8 cellular contexts compared by ENCODE assay signal in the genomic region with DNA sequence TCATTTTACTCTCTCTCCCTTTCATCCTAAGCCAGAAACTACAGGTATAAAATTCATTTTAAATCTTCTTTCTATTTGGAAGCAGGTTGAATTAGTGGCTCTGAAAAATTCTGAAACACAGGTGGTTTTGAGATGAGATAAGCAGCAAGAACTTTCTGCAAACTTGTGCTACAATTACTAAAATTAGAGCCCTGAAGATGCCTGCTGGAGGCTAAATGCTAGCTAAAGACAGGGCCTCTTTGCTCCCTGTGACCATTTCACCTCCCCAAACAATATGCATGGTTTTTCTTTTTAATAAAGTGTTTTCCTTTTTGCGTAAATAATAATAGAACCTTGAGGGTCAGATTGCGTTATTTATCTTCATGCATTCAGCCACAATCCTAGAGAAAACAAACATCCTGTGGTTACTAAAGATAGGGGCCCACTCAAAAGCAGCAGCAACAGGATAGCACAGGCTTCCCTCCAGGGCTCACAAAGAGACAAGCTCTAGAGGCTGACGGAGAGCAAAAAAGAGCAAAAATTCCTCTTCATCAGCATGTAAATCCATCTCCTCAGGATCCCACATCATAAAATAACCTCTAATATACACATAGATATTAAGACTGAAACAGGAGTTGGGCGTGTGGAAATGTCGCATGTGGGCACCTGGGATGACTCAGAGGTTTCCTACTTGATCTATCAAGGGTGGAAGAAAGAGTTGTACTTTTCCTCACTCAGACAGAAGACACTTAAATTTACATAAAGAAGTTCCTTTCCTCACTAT. TPM values are rescaled to one million over a fixed set of nuclear protein-coding genes. Genes with fewer than 3 reads are reported as not detected.
DNase-seq lines count a peak whose midpoint lies in the region; ATAC-seq and TF ChIP-seq lines count a peak whose summit lies in the region.
"Had no signal": no experiment of that assay in that cellular context is flagged by ENCODE, and none has a peak within 500 bp of the region (broad histone marks: within the 10 kb centered on the region; RNA-seq: fewer than 3 reads in every experiment).

No MANE protein-coding gene starts in this region.

- no peak overlapping the region for H3K4me3 ChIP-seq in fibroblast of villous mesenchyme (ENCODE audit: low read depth, low read length)
- H3K4me3 ChIP-seq: lung had no signal

- POLR2A ChIA-PET in RWPE1 (lab: Yijun Ruan, JAX; ENCODE audit: low non-redundant PET), result no interaction called here

- H2BK5ac ChIP-seq in H9 (ENCODE audit: insufficient read length, low read length), result no peak overlapping the region

- H3K4ac ChIP-seq in H9 (ENCODE audit: low read depth, low read length), result no peak overlapping the region

- no peak overlapping the region for H3K23ac ChIP-seq in H9 (ENCODE audit: insufficient read length, low read depth, low read length)

- H3K9me3 ChIP-seq in H9 (ENCODE audit: control insufficient read depth, low read depth, low read length), result no peaks in the 10 kb centered on the region

- no peak overlapping the region for H2BK15ac ChIP-seq in H9 (ENCODE audit: low read depth, low read length)

- no peak overlapping the region for H4K5ac ChIP-seq in H9 (ENCODE audit: insufficient read length, low read depth, low read length)

- TF ChIP-seq CTCF in H9 (conservative IDR thresholded peaks at IDR 0.05) (no peak), fibroblast of villous mesenchyme (IDR thresholded peaks at IDR 0.05; ENCODE audit: insufficient read depth, low read depth, low read length) (no peak), RWPE1 (conservative IDR thresholded peaks at IDR 0.05; ENCODE audit: low read depth) (no peak)

- peaks cover 4% of the 10 kb centered on the region for H3K27me3 Mint-ChIP-seq in H9 (ENCODE audit: low read depth)

- H3K9ac ChIP-seq in H9 (ENCODE audit: extremely low read depth, insufficient read length, low read length), result no peak overlapping the region

- H3K18ac ChIP-seq in H9 (ENCODE audit: insufficient read length, low read depth, low read length), result no peak overlapping the region

- CTCF ChIA-PET in RWPE1 (lab: Yijun Ruan, JAX), result interaction anchor here (0.6 kb wide), 1 partner anchor 20 kb away, joined by 3 read pairs; no protein-coding TSS in a partner anchor

- DNase-seq in H9 (no peak), NCI-H2029 treated with DMSO at 0.1 percent for 48 hours (lab: John Stamatoyannopoulos, UW) (peak; percentile 41), fibroblast of villous mesenchyme (ENCODE audit: low read depth) (peak; percentile 81), NCI-H1694 (lab: John Stamatoyannopoulos, UW) (no peak), RWPE1 (ENCODE audit: low spot score) (no peak)
- no peak for DNase-seq in activated CD8-positive, alpha-beta memory T cell treated with anti-CD3 and anti-CD28 coated beads, Interleukin-2, amount 50 U/mL, for 48 hours

- H4K8ac ChIP-seq in H9 (replicated peaks; ENCODE audit: insufficient read length, low read depth, low read length), result no peak overlapping the region

- no CpG with 5 or more reads among the region's 5 CpGs for WGBS in H9 (ENCODE audit: extremely low coverage, insufficient read length, low lambda C conversion rate)

- no peak overlapping the region for H2AK5ac ChIP-seq in H9 (ENCODE audit: insufficient read length, low read length)

- H3K4me2 ChIP-seq in H9 (ENCODE audit: insufficient read depth, insufficient read length, low read length), result no peak overlapping the region

- no peak overlapping the region for H3K27ac ChIP-seq in H9 (ENCODE audit: insufficient read length, low read depth, low read length)
- no peak overlapping the region for H3K27ac ChIP-seq in RWPE1

- H3K27me3 ChIP-seq in H9 (ENCODE audit: insufficient read depth, low read length), result no peaks in the 10 kb centered on the region

- H3K36me3 Mint-ChIP-seq in H9 (ENCODE audit: insufficient read depth in 1 of 3, low read depth in 3 of 3), result peaks cover 0 to 1% (median 0%) of the 10 kb centered on the region in 3 experiments; a peak in 2 of 7 replicates

- H3K4me3 Mint-ChIP-seq in H9, result no peak overlapping the region

- no peaks in the 10 kb centered on the region for H4K20me1 ChIP-seq in H9 (ENCODE audit: control insufficient read depth, insufficient read depth, insufficient read length)

- no peaks in the 10 kb centered on the region for H3K23me2 ChIP-seq in H9 (ENCODE audit: insufficient read length, low read depth, low read length, poor library complexity, severe bottlenecking)

- H3K14ac ChIP-seq in H9 (ENCODE audit: insufficient read depth, low read length), result no peak overlapping the region

- H3K79me2 ChIP-seq in H9 (ENCODE audit: insufficient read depth, low read length), result no peaks in the 10 kb centered on the region

- no peak overlapping the region for H3K56ac ChIP-seq in H9 (ENCODE audit: insufficient read length, low read depth, low read length)

- no peaks in the 10 kb centered on the region for H3K79me1 ChIP-seq in H9 (ENCODE audit: insufficient read depth, low read depth, low read length, poor library complexity, severe bottlenecking)

- H3K4me1 Mint-ChIP-seq in H9, result peaks cover 45 to 48% of the 10 kb centered on the region in 2 experiments

- H3K27ac Mint-ChIP-seq in H9, result peak overlapping the region in 2 of 3 experiments; percentile 4 to 63; a peak in 4 of 7 replicates

- H4K91ac ChIP-seq in H9 (ENCODE audit: insufficient read length, low read depth, low read length), result no peak overlapping the region

- peak; percentile 53 for ATAC-seq in GM18873 (IDR thresholded peaks at IDR 0.05; ENCODE audit: low FRiP score, unreplicated experiment)

- no peak overlapping the region for H2BK20ac ChIP-seq in H9 (ENCODE audit: low read depth, low read length, poor library complexity, severe bottlenecking)

- no peak overlapping the region for H3T11ph ChIP-seq in H9 (ENCODE audit: low read length)

- H3K9me3 Mint-ChIP-seq in H9, result no peaks in the 10 kb centered on the region

- H3K4me1 ChIP-seq in H9 (ENCODE audit: insufficient read depth, low read length), result peaks cover 9% of the 10 kb centered on the region

- H2BK12ac ChIP-seq in H9 (ENCODE audit: insufficient read length, low read depth, low read length), result no peak overlapping the region

- no peak overlapping the region for H2AFZ ChIP-seq in H9 (ENCODE audit: low read length)

- no peak overlapping the region for H2BK120ac ChIP-seq in H9 (ENCODE audit: low read depth, low read length, poor library complexity, severe bottlenecking)

RNA-seq across cellular contexts. Expression of a gene that starts 26.5 kb away (rescaled TPM):
- 0.66 and 1.1 TPM in 2 replicates for total RNA-seq in H9 (2021)
- under 0.01 TPM in 1 of 2 replicates, not detected in the other for total RNA-seq in fibroblast of villous mesenchyme

Comparison
In these comparisons a context has a peak if more than half of its experiments do, and no peak if none do; other contexts are left out.
1. DNase-seq: peak in NCI-H2029 treated with DMSO at 0.1 percent for 48 hours (single experiment) and fibroblast of villous mesenchyme (single experiment); none in H9 (single experiment), NCI-H1694 (single experiment), RWPE1 (single experiment) and activated CD8-positive, alpha-beta memory T cell treated with anti-CD3 and anti-CD28 coated beads, Interleukin-2, amount 50 U/mL, for 48 hours (single experiment).